Comparison of ENCODE assay signal across 17 cellular contexts in genomic region chr6:159126590-159126989, GRCh38. TPM values are rescaled to one million over a fixed set of nuclear protein-coding genes. Genes with fewer than 3 reads are reported as not detected.
DNase-seq lines count a peak whose midpoint lies in the region; ATAC-seq lines count a peak whose summit lies in the region.
"Had no signal": no experiment of that assay in that cellular context is flagged by ENCODE, and none has a peak within 500 bp of the region (broad histone marks: within the 10 kb centered on the region; RNA-seq: fewer than 3 reads in every experiment).

No MANE protein-coding gene starts in this region.

- H3K4me3 ChIP-seq in MG63: no peak overlapping the region
- H3K4me3 ChIP-seq: A549, coronary artery, mucosa of descending colon, PC-9 had no signal

- H3K9me3 ChIP-seq in MG63: no peaks in the 10 kb centered on the region
- H3K9me3 ChIP-seq: A549, mucosa of descending colon had no signal

- H3K27me3 ChIP-seq in MG63: no peaks in the 10 kb centered on the region

- peak overlapping the region; percentile 87 for H3K27ac ChIP-seq in caudate nucleus (ENCODE audit: low read depth, low read length)
- H3K27ac ChIP-seq: A549, coronary artery, PC-9, VCaP had no signal

- peak; percentile 3 for ATAC-seq in HG03135 (IDR thresholded peaks at IDR 0.05; ENCODE audit: unreplicated experiment)
- peak; percentile 59 for ATAC-seq in left lobe of liver
- ATAC-seq in GM18520 (IDR thresholded peaks at IDR 0.05; ENCODE audit: unreplicated experiment): no peak
- ATAC-seq: CD8-positive, alpha-beta T cell had no signal

- no peaks in the 10 kb centered on the region for H3K36me3 ChIP-seq in MG63

- DNase-seq in Ammon's horn (ENCODE audit: low spot score) (peak; percentile 58), caudate nucleus (lab: John Stamatoyannopoulos, UW) (peak in 5 of 61 donors; percentile 18 to 49 (median 25)), left lobe of liver (ENCODE audit: low spot score) (no peak), DMS 273 treated with DMSO at 0.1 percent for 48 hours (lab: John Stamatoyannopoulos, UW) (no peak), midbrain (lab: John Stamatoyannopoulos, UW) (no peak), MG63 (no peak)
- DNase-seq: activated effector memory CD4-positive, alpha-beta T cell treated with Interleukin-2 at 50 U/mL for 16 hours; CD8-positive, alpha-beta T cell; mucosa of descending colon; NCI-H1694; PC-9; stimulated activated naive CD4-positive, alpha-beta T cell treated with Interleukin-2 at 50 U/mL for 16 hours had no signal

RNA-seq across cellular contexts. Expression of gene FNDC1, which starts 42.6 kb away (rescaled TPM):
- 0.10 TPM for total RNA-seq in left lobe of liver
- 0.05 TPM in 1 of 2 replicates, not detected in the other for total RNA-seq in MG63 (2014; rRNA removed; shearing (Covaris generic); ENCODE audit: low replicate concordance)
- total RNA-seq: CD8-positive, alpha-beta T cell; PC-9 had no signal
